ENCODE assay signal across 24 cellular contexts in the genomic region with DNA sequence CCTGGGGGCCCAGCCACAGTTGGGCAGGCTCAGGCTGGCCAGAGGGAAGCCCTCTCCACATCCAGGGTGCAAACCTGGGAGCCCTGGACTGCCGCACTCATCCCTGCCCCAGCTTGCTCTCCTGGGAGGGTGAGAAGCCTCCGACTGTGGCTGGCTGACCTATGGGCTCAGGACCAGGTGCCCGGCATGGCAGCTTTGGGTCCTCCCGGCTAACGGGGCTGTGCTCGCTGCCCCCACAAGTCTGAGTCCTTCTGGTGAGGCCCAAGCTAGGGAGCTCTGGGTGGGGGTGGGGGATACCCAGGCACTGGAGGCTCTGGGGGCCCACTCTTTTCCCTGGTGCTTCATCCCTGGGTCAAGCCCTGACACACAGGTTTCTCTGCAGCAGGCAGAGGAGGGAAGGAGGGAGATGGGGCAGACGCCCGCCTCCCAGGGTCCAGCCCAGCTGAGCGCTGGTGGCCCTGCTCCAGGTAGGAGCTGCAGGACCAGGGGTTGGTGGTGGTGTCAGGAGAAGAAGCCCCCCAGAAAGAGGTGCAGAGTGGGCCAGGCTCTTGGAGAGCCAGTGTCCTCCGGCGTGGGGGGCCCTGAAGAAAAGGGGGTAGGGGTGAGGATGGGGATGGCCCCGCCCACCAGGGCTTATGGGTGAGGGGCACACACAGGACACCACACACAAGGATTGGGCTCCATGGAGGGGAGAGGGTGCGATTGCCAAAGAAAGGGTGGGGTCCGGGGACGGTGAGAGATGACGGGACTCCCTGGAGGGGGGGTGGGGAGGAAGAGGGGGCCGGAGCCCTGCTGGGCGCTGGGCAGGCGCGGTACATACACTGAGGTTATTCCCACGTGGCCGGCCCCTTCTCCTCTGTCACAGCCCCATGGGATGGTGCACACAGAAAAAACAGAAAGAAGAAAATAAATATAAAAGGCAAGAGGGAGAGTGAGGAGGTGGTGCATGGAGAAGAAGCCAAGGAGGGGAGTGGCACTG. TPM values are rescaled to one million over a fixed set of nuclear protein-coding genes. Genes with fewer than 3 reads are reported as not detected.
A peak's percentile ranks its signal among the peaks of the same experiment; 100 is the strongest.
DNase-seq lines count a peak whose midpoint lies in the region; ATAC-seq and TF ChIP-seq lines count a peak whose summit lies in the region.
"Had no signal": no experiment of that assay in that cellular context is flagged by ENCODE, and none has a peak within 500 bp of the region (broad histone marks: within the 10 kb centered on the region; RNA-seq: fewer than 3 reads in every experiment).

No MANE protein-coding gene starts in this region.

- H3K27me3 ChIP-seq in H9 (ENCODE audit: insufficient read depth, low read length) (no peaks in the 10 kb centered on the region), osteoblast (ENCODE audit: insufficient read depth, low read length) (no peaks in the 10 kb centered on the region)
- H3K27me3 ChIP-seq: body of pancreas, colonic mucosa, foreskin keratinocyte, tibial nerve had no signal

- peak overlapping the region; percentile 30 for H3K27ac Mint-ChIP-seq in activated CD8-positive, alpha-beta T cell treated with anti-CD3 and anti-CD28 coated beads, Interleukin-2, amount 10 ng/mL, durations not matched to agents 7 days and 5 days
- H3K27ac Mint-ChIP-seq in activated CD8-positive, alpha-beta T cell treated with anti-CD3 and anti-CD28 coated beads for 36 hours, result no peak overlapping the region
- peak overlapping the region in 2 of 3 experiments; percentile 7 to 73; a peak in 2 of 7 replicates for H3K27ac Mint-ChIP-seq in H9
- no peak overlapping the region for H3K27ac Mint-ChIP-seq in activated naive CD8-positive, alpha-beta T cell treated with anti-CD3 and anti-CD28 coated beads, Interleukin-2, amount 50 U/mL, for 24 hours

- no peak overlapping the region for H4K5ac ChIP-seq in H9 (ENCODE audit: insufficient read length, low read depth, low read length)

- no peak for DNase-seq in activated CD8-positive, alpha-beta T cell treated with anti-CD3 and anti-CD28 coated beads, Interleukin-2, amount 10 ng/mL, durations not matched to agents 7 days and 5 days
- no peak for DNase-seq in activated CD8-positive, alpha-beta T cell treated with anti-CD3 and anti-CD28 coated beads for 36 hours
- DNase-seq in H9, result no peak
- DNase-seq in activated naive CD8-positive, alpha-beta T cell treated with anti-CD3 and anti-CD28 coated beads, Interleukin-2, amount 50 U/mL, for 24 hours, result no peak
- peak; percentile 85 for DNase-seq in osteoblast (ENCODE audit: insufficient read length, low spot score, missing footprints)
- DNase-seq in DMS53 treated with DMSO at 0.1 percent for 48 hours (lab: John Stamatoyannopoulos, UW; ENCODE audit: unreplicated experiment), result no peak
- no peak for DNase-seq in activated effector memory CD4-positive, alpha-beta T cell treated with anti-CD3 and anti-CD28 coated beads, Interleukin-2, amount 50 U/mL, for 16 hours
- no peak for DNase-seq in D341Med (ENCODE audit: low spot score)
- DNase-seq: activated CD4-positive, CD25-positive, alpha-beta regulatory T cell; activated naive CD4-positive, alpha-beta T cell treated with anti-CD3 and anti-CD28 coated beads for 36 hours; body of pancreas; colonic mucosa; DMS53; foreskin keratinocyte; hypothalamus; NCI-H2081; SHP77 treated with DMSO at 0.1 percent for 48 hours; stimulated activated CD4-positive, alpha-beta T cell treated with anti-CD3 and anti-CD28 coated beads, Interleukin-12 subunit alpha, Interleukin-12 subunit beta, amount 100 ng/mL, for 4 hours had no signal

- H4K8ac ChIP-seq in H9 (replicated peaks; ENCODE audit: insufficient read length, low read depth, low read length), result no peak overlapping the region

- intact Hi-C loops in activated CD8-positive, alpha-beta T cell treated with anti-CD3 and anti-CD28 coated beads for 36 hours (cut with micrococcal nuclease), result no loop called here

- no peaks in the 10 kb centered on the region for H3K9me3 Mint-ChIP-seq in activated CD8-positive, alpha-beta T cell treated with anti-CD3 and anti-CD28 coated beads, Interleukin-2, amount 10 ng/mL, durations not matched to agents 7 days and 5 days (ENCODE audit: insufficient read depth)
- H3K9me3 Mint-ChIP-seq in activated CD8-positive, alpha-beta T cell treated with anti-CD3 and anti-CD28 coated beads for 36 hours, result no peaks in the 10 kb centered on the region
- H3K9me3 Mint-ChIP-seq in H9, result no peaks in the 10 kb centered on the region
- no peaks in the 10 kb centered on the region for H3K9me3 Mint-ChIP-seq in activated naive CD8-positive, alpha-beta T cell treated with anti-CD3 and anti-CD28 coated beads, Interleukin-2, amount 50 U/mL, for 24 hours
- H3K9me3 Mint-ChIP-seq: activated naive CD4-positive, alpha-beta T cell treated with anti-CD3 and anti-CD28 coated beads for 36 hours; CD14-positive monocyte; T-helper 1 cell treated with Interleukin-12 subunit alpha and Interleukin-12 subunit beta and Interleukin-4 antibody, amounts not matched to agents 30 μg/mL and 1 μg/mL, for 36 hours had no signal

- H3K9me3 ChIP-seq in H9 (ENCODE audit: control insufficient read depth, low read depth, low read length) (no peaks in the 10 kb centered on the region), osteoblast (ENCODE audit: low read depth, low read length) (no peaks in the 10 kb centered on the region)
- H3K9me3 ChIP-seq: A549, body of pancreas, colonic mucosa, tibial nerve had no signal

- no peaks in the 10 kb centered on the region for H3K4me1 ChIP-seq in H9 (ENCODE audit: insufficient read depth, low read length)
- H3K4me1 ChIP-seq in osteoblast (ENCODE audit: insufficient read depth, low read length), result no peaks in the 10 kb centered on the region
- H3K4me1 ChIP-seq: A549, body of pancreas, colonic mucosa, foreskin keratinocyte had no signal

- no peaks in the 10 kb centered on the region for H3K27me3 Mint-ChIP-seq in activated CD8-positive, alpha-beta T cell treated with anti-CD3 and anti-CD28 coated beads, Interleukin-2, amount 10 ng/mL, durations not matched to agents 7 days and 5 days (ENCODE audit: low read depth)
- H3K27me3 Mint-ChIP-seq in activated CD8-positive, alpha-beta T cell treated with anti-CD3 and anti-CD28 coated beads for 36 hours, result no peaks in the 10 kb centered on the region
- H3K27me3 Mint-ChIP-seq in H9 (ENCODE audit: low read depth), result no peaks in the 10 kb centered on the region
- H3K27me3 Mint-ChIP-seq in activated naive CD8-positive, alpha-beta T cell treated with anti-CD3 and anti-CD28 coated beads, Interleukin-2, amount 50 U/mL, for 24 hours, result no peaks in the 10 kb centered on the region

- H4K20me1 ChIP-seq in H9 (ENCODE audit: control insufficient read depth, insufficient read depth, insufficient read length), result no peaks in the 10 kb centered on the region
- H4K20me1 ChIP-seq in osteoblast (ENCODE audit: insufficient read depth, low read length), result no peaks in the 10 kb centered on the region

- H3K79me2 ChIP-seq in H9 (ENCODE audit: insufficient read depth, low read length), result no peaks in the 10 kb centered on the region
- no peaks in the 10 kb centered on the region for H3K79me2 ChIP-seq in osteoblast (ENCODE audit: insufficient read depth, low read length)

- no peak overlapping the region for H3K4me3 ChIP-seq in osteoblast (ENCODE audit: insufficient read depth, low read length)
- H3K4me3 ChIP-seq: A549, body of pancreas, colonic mucosa had no signal

- H2BK20ac ChIP-seq in H9 (ENCODE audit: low read depth, low read length, poor library complexity, severe bottlenecking), result no peak overlapping the region

- H2BK120ac ChIP-seq in H9 (ENCODE audit: low read depth, low read length, poor library complexity, severe bottlenecking), result no peak overlapping the region

- H2AFZ ChIP-seq in H9 (ENCODE audit: low read length), result no peak overlapping the region
- H2AFZ ChIP-seq in osteoblast (ENCODE audit: low read length), result no peak overlapping the region

- H3K23ac ChIP-seq in H9 (ENCODE audit: insufficient read length, low read depth, low read length), result no peak overlapping the region

- no peak overlapping the region for H2AK5ac ChIP-seq in H9 (ENCODE audit: insufficient read length, low read length)

- no peak overlapping the region for H3K18ac ChIP-seq in H9 (ENCODE audit: insufficient read length, low read depth, low read length)

- no peak for ATAC-seq in activated CD8-positive, alpha-beta T cell treated with anti-CD3 and anti-CD28 coated beads, Interleukin-2, amount 10 ng/mL, durations not matched to agents 7 days and 5 days
- ATAC-seq in activated CD8-positive, alpha-beta T cell treated with anti-CD3 and anti-CD28 coated beads for 36 hours, result no peak
- no peak for ATAC-seq in activated naive CD8-positive, alpha-beta T cell treated with anti-CD3 and anti-CD28 coated beads, Interleukin-2, amount 50 U/mL, for 24 hours
- ATAC-seq: body of pancreas, foreskin keratinocyte had no signal

- H2BK15ac ChIP-seq in H9 (ENCODE audit: low read depth, low read length), result no peak overlapping the region

- no peak for TF ChIP-seq CTCF in activated CD8-positive, alpha-beta T cell treated with anti-CD3 and anti-CD28 coated beads for 36 hours (IDR thresholded peaks at IDR 0.05)
- TF ChIP-seq CTCF in H9 (conservative IDR thresholded peaks at IDR 0.05) (no peak), osteoblast (IDR thresholded peaks at IDR 0.05; ENCODE audit: extremely low read depth, low read depth, low read length) (no peak)

- H3K27ac ChIP-seq in H9 (ENCODE audit: insufficient read length, low read depth, low read length) (no peak overlapping the region), osteoblast (ENCODE audit: low read depth, low read length) (no peak overlapping the region)
- H3K27ac ChIP-seq: body of pancreas, colonic mucosa, epithelial cell of prostate, foreskin keratinocyte, HL-60 had no signal

- peaks cover 22% of the 10 kb centered on the region for H3K4me1 Mint-ChIP-seq in activated CD8-positive, alpha-beta T cell treated with anti-CD3 and anti-CD28 coated beads, Interleukin-2, amount 10 ng/mL, durations not matched to agents 7 days and 5 days (ENCODE audit: low read depth)
- H3K4me1 Mint-ChIP-seq in activated CD8-positive, alpha-beta T cell treated with anti-CD3 and anti-CD28 coated beads for 36 hours (ENCODE audit: low read depth), result peaks cover 24% of the 10 kb centered on the region
- H3K4me1 Mint-ChIP-seq in H9, result peaks cover 0 to 21% of the 10 kb centered on the region in 2 experiments; a peak in 2 of 4 replicates
- peaks cover 35% of the 10 kb centered on the region for H3K4me1 Mint-ChIP-seq in activated naive CD8-positive, alpha-beta T cell treated with anti-CD3 and anti-CD28 coated beads, Interleukin-2, amount 50 U/mL, for 24 hours

- no peaks in the 10 kb centered on the region for H3K23me2 ChIP-seq in H9 (ENCODE audit: insufficient read length, low read depth, low read length, poor library complexity, severe bottlenecking)

- H3K4me3 Mint-ChIP-seq in activated CD8-positive, alpha-beta T cell treated with anti-CD3 and anti-CD28 coated beads, Interleukin-2, amount 10 ng/mL, durations not matched to agents 7 days and 5 days, result no peak overlapping the region
- H3K4me3 Mint-ChIP-seq in activated CD8-positive, alpha-beta T cell treated with anti-CD3 and anti-CD28 coated beads for 36 hours, result no peak overlapping the region
- H3K4me3 Mint-ChIP-seq in H9, result no peak overlapping the region
- peak overlapping the region; percentile 57 for H3K4me3 Mint-ChIP-seq in activated naive CD8-positive, alpha-beta T cell treated with anti-CD3 and anti-CD28 coated beads, Interleukin-2, amount 50 U/mL, for 24 hours
- H3K4me3 Mint-ChIP-seq: T-helper 1 cell treated with Interleukin-12 subunit alpha and Interleukin-12 subunit beta and Interleukin-4 antibody, amounts not matched to agents 30 μg/mL and 1 μg/mL, for 36 hours had no signal

- no peak overlapping the region for H2BK5ac ChIP-seq in H9 (ENCODE audit: insufficient read length, low read length)

- WGBS in H9 (ENCODE audit: extremely low coverage, insufficient read length, low lambda C conversion rate), result no CpG with 5 or more reads among the region's 22 CpGs

- CTCF ChIA-PET in activated CD8-positive, alpha-beta T cell treated with anti-CD3 and anti-CD28 coated beads, Interleukin-2, amount 10 ng/mL, durations not matched to agents 7 days and 5 days (lab: Charles Lee), result interaction anchor here (0.9 kb wide), 1 partner anchor 52 kb away, joined by 3 read pairs; no protein-coding TSS in a partner anchor
- CTCF ChIA-PET in activated CD8-positive, alpha-beta T cell treated with anti-CD3 and anti-CD28 coated beads for 36 hours (lab: Charles Lee), result interaction anchor here (0.6 to 1.3 kb wide), 3 partner anchors 24 to 84 kb away, joined by 3 to 4 read pairs (median 3); no protein-coding TSS in a partner anchor

- POLR2A ChIA-PET in activated CD8-positive, alpha-beta T cell treated with anti-CD3 and anti-CD28 coated beads, Interleukin-2, amount 10 ng/mL, durations not matched to agents 7 days and 5 days (lab: Charles Lee), result interaction anchor here (0.5 to 1.1 kb wide), 2 partner anchors 55 to 58 kb away, joined by 3 read pairs; no protein-coding TSS in a partner anchor
- POLR2A ChIA-PET in activated CD8-positive, alpha-beta T cell treated with anti-CD3 and anti-CD28 coated beads for 36 hours (lab: Charles Lee), result interaction anchor here (0.8 to 1.6 kb wide), 2 partner anchors 14 to 58 kb away, joined by 3 to 4 read pairs; no protein-coding TSS in a partner anchor

- no peak overlapping the region for H3T11ph ChIP-seq in H9 (ENCODE audit: low read length)

- H3K36me3 ChIP-seq in osteoblast (ENCODE audit: insufficient read depth, low read length), result no peaks in the 10 kb centered on the region
- H3K36me3 ChIP-seq: colonic mucosa, tibial nerve had no signal

- no peak overlapping the region for H2BK12ac ChIP-seq in H9 (ENCODE audit: insufficient read length, low read depth, low read length)

- H3K4me2 ChIP-seq in H9 (ENCODE audit: insufficient read depth, insufficient read length, low read length) (no peak overlapping the region), osteoblast (ENCODE audit: insufficient read depth, low read length) (no peak overlapping the region)
- H3K4me2 ChIP-seq: A549 had no signal

- no peaks in the 10 kb centered on the region for H3K36me3 Mint-ChIP-seq in activated CD8-positive, alpha-beta T cell treated with anti-CD3 and anti-CD28 coated beads, Interleukin-2, amount 10 ng/mL, durations not matched to agents 7 days and 5 days (ENCODE audit: low read depth)
- H3K36me3 Mint-ChIP-seq in activated CD8-positive, alpha-beta T cell treated with anti-CD3 and anti-CD28 coated beads for 36 hours (ENCODE audit: low read depth), result no peaks in the 10 kb centered on the region
- no peaks in the 10 kb centered on the region; a peak in 2 of 7 replicates for H3K36me3 Mint-ChIP-seq in H9 (ENCODE audit: insufficient read depth in 1 of 3, low read depth in 3 of 3)
- no peaks in the 10 kb centered on the region for H3K36me3 Mint-ChIP-seq in activated naive CD8-positive, alpha-beta T cell treated with anti-CD3 and anti-CD28 coated beads, Interleukin-2, amount 50 U/mL, for 24 hours (ENCODE audit: low read depth)
- H3K36me3 Mint-ChIP-seq: CD14-positive monocyte had no signal

- H3K4ac ChIP-seq in H9 (ENCODE audit: low read depth, low read length), result no peak overlapping the region

- no peaks in the 10 kb centered on the region for H3K79me1 ChIP-seq in H9 (ENCODE audit: insufficient read depth, low read depth, low read length, poor library complexity, severe bottlenecking)

- no peak overlapping the region for H3K9ac ChIP-seq in H9 (ENCODE audit: extremely low read depth, insufficient read length, low read length)

- no peak overlapping the region for H4K91ac ChIP-seq in H9 (ENCODE audit: insufficient read length, low read depth, low read length)

- no peak overlapping the region; the same call in 1 of the 2 replicates for H3K14ac ChIP-seq in H9 (ENCODE audit: insufficient read depth, low read length)

- H3K56ac ChIP-seq in H9 (ENCODE audit: insufficient read length, low read depth, low read length), result no peak overlapping the region

RNA-seq across cellular contexts. Expression of a gene that starts 59.9 kb away (rescaled TPM):
- total RNA-seq in activated CD8-positive, alpha-beta T cell treated with anti-CD3 and anti-CD28 coated beads, Interleukin-2, amount 10 ng/mL, durations not matched to agents 7 days and 5 days, result 100 to 1,000 TPM; 203 to 210 TPM
- total RNA-seq in activated CD8-positive, alpha-beta T cell treated with anti-CD3 and anti-CD28 coated beads for 36 hours, result 100 to 1,000 TPM; 120 to 122 TPM
- total RNA-seq in H9 (2021) (160 and 165 TPM in 2 replicates), osteoblast (14.8 and 15.9 TPM in 2 replicates)

RNA-seq across cellular contexts. Expression of a gene that starts 59.9 kb away (rescaled TPM):
- total RNA-seq in activated CD8-positive, alpha-beta T cell treated with anti-CD3 and anti-CD28 coated beads, Interleukin-2, amount 10 ng/mL, durations not matched to agents 7 days and 5 days, result 10 to 100 TPM; 68.4 to 69.2 TPM
- 10 to 100 TPM; 66.8 to 72.4 TPM for total RNA-seq in activated CD8-positive, alpha-beta T cell treated with anti-CD3 and anti-CD28 coated beads for 36 hours
- total RNA-seq in H9 (2021) (39.4 and 40.5 TPM in 2 replicates), osteoblast (78.4 and 81.1 TPM in 2 replicates)

Comparison
In these comparisons a context has a peak if more than half of its experiments do, and no peak if none do; other contexts are left out.
1. H3K27ac Mint-ChIP-seq: peak in activated CD8-positive, alpha-beta T cell treated with anti-CD3 and anti-CD28 coated beads, Interleukin-2, amount 10 ng/mL, durations not matched to agents 7 days and 5 days (single experiment) and H9 (2 of 3); none in activated CD8-positive, alpha-beta T cell treated with anti-CD3 and anti-CD28 coated beads for 36 hours (single experiment) and activated naive CD8-positive, alpha-beta T cell treated with anti-CD3 and anti-CD28 coated beads, Interleukin-2, amount 50 U/mL, for 24 hours (single experiment).